26 cellular contexts compared by ENCODE assay signal in genomic region chr1:90335566-90335965, GRCh38.
"Had no signal": no experiment of that assay in that cellular context is flagged by ENCODE, and none has a peak within 500 bp of the region (broad histone marks: within the 10 kb centered on the region; RNA-seq: fewer than 3 reads in every experiment).

No MANE protein-coding gene starts in this region.

- DNase-seq: activated CD4-positive, alpha-beta T cell treated with anti-CD3 and anti-CD28 coated beads for 4 hours; activated CD4-positive, alpha-beta T cell treated with anti-CD3 and anti-CD28 coated beads, Interleukin-2, amount 50 U/mL, for 48 hours; activated CD4-positive, CD25-positive, alpha-beta regulatory T cell; activated CD8-positive, alpha-beta memory T cell treated with anti-CD3 and anti-CD28 coated beads, Interleukin-2, amount 50 U/mL, for 48 hours; activated effector memory CD4-positive, alpha-beta T cell treated with Interleukin-2 at 50 U/mL for 16 hours; activated naive CD4-positive, alpha-beta T cell treated with anti-CD3 and anti-CD28 coated beads for 36 hours; activated T-cell treated with anti-CD3 and anti-CD28 coated beads, Interleukin-2, amount 50 U/mL, for 4 hours; amygdala; brain microvascular endothelial cell; caudate nucleus; effector memory CD8-positive, alpha-beta T cell; heart left ventricle; left cardiac atrium; mesenchymal stem cell; naive B cell; spleen; stimulated activated CD4-positive, alpha-beta T cell treated with anti-CD3 and anti-CD28 coated beads, Interleukin-4, amount 100 ng/mL, for 1 hour; stimulated activated naive CD4-positive, alpha-beta T cell; T-helper 9 cell had no signal

- H3K4me1 Mint-ChIP-seq: neural crest cell had no signal

- H3K36me3 ChIP-seq: brain microvascular endothelial cell, esophagus muscularis mucosa, heart left ventricle, right atrium auricular region, spleen, thoracic aorta, vagina had no signal

- H3K36me3 Mint-ChIP-seq: naive B cell, type B pancreatic cell had no signal

- H3K4me3 ChIP-seq: esophagus muscularis mucosa, heart left ventricle, right atrium auricular region, spleen, thoracic aorta, vagina had no signal

- H3K4me3 Mint-ChIP-seq: activated naive CD4-positive, alpha-beta T cell treated with anti-CD3 and anti-CD28 coated beads for 36 hours; activated T-cell treated with anti-CD3 and anti-CD28 coated beads, Interleukin-2, amount 50 U/mL, for 4 hours; effector memory CD8-positive, alpha-beta T cell; naive B cell; neural crest cell; type B pancreatic cell had no signal

- ATAC-seq: activated T-cell treated with anti-CD3 and anti-CD28 coated beads, Interleukin-2, amount 50 U/mL, for 4 hours; effector memory CD8-positive, alpha-beta T cell; heart left ventricle; left cardiac atrium had no signal

- H3K27me3 Mint-ChIP-seq: effector memory CD8-positive, alpha-beta T cell; progenitor cell of endocrine pancreas had no signal

- H3K9me3 ChIP-seq: esophagus muscularis mucosa, heart left ventricle, right atrium auricular region, spleen, thoracic aorta, vagina had no signal

- H3K27ac ChIP-seq: brain microvascular endothelial cell, esophagus muscularis mucosa, heart left ventricle, right atrium auricular region, spleen, thoracic aorta, vagina had no signal

- H3K9me3 Mint-ChIP-seq: activated naive CD4-positive, alpha-beta T cell treated with anti-CD3 and anti-CD28 coated beads for 36 hours; activated T-cell treated with anti-CD3 and anti-CD28 coated beads, Interleukin-2, amount 50 U/mL, for 4 hours; type B pancreatic cell had no signal

- H3K27me3 ChIP-seq: brain microvascular endothelial cell, esophagus muscularis mucosa, heart left ventricle, right atrium auricular region, spleen, vagina had no signal

- H3K27ac Mint-ChIP-seq: activated naive CD4-positive, alpha-beta T cell treated with anti-CD3 and anti-CD28 coated beads for 36 hours; effector memory CD8-positive, alpha-beta T cell; naive B cell; progenitor cell of endocrine pancreas; type B pancreatic cell had no signal
